23 cellular contexts compared by ENCODE assay signal in the genomic region with DNA sequence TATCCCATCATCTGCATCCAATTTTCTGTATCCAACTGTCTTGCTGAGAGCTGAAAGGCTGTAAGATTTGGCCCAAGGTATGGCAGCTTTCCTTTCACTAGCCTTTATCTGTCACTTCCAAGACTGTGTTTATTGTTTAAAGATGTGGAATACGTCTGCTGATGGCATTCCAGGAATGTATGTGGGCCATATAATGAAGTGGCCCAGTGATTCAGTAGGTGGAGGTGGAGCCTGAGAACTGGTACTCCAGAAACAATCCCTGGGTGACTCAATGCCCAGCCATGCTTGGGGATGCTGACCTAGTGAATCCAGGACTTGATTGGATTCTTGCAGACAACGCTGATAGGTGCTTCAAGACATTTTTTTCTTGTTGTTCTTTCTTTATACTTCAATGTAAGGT. TPM values are rescaled to one million over a fixed set of nuclear protein-coding genes. Genes with fewer than 3 reads are reported as not detected.
DNase-seq lines count a peak whose midpoint lies in the region; ATAC-seq, FAIRE-seq and TF ChIP-seq lines count a peak whose summit lies in the region.
"Had no signal": no experiment of that assay in that cellular context is flagged by ENCODE, and none has a peak within 500 bp of the region (broad histone marks: within the 10 kb centered on the region; RNA-seq: fewer than 3 reads in every experiment).

No MANE protein-coding gene starts in this region.

- H3K27me3 ChIP-seq in Caco-2 (replicated peaks; ENCODE audit: control insufficient read depth, insufficient read depth, low read length): no peaks in the 10 kb centered on the region
- no peaks in the 10 kb centered on the region for H3K27me3 ChIP-seq in astrocyte (ENCODE audit: insufficient read depth, low read length)
- H3K27me3 ChIP-seq in left ventricle myocardium inferior (ENCODE audit: low read depth): peaks cover 31% of the 10 kb centered on the region
- H3K27me3 ChIP-seq in transverse colon: no peaks in the 10 kb centered on the region
- H3K27me3 ChIP-seq: Peyer's patch, sigmoid colon had no signal

- no peaks in the 10 kb centered on the region for H4K20me1 ChIP-seq in astrocyte (ENCODE audit: insufficient read depth, low read length)

- POLR2A ChIA-PET in Caco-2 (lab: Charles Lee): no interaction called here

- H3K4me2 ChIP-seq in astrocyte (ENCODE audit: low read length): peak overlapping the region; percentile 39

- no peak overlapping the region for H3K9ac ChIP-seq in astrocyte (ENCODE audit: low read length)

- CTCF ChIA-PET in Caco-2 (lab: Charles Lee): no interaction called here

- H3K4me1 Mint-ChIP-seq in Caco-2 (ENCODE audit: low read depth, unreplicated experiment) (peaks cover 6% of the 10 kb centered on the region), astrocyte (ENCODE audit: low read depth, unreplicated experiment) (peaks cover 21% of the 10 kb centered on the region)
- H3K4me1 Mint-ChIP-seq: T-cell had no signal

- H3K4me1 ChIP-seq in Caco-2 (no peaks in the 10 kb centered on the region), astrocyte (ENCODE audit: insufficient read depth, low read length) (peaks cover 7% of the 10 kb centered on the region), left ventricle myocardium inferior (no peaks in the 10 kb centered on the region), transverse colon (no peaks in the 10 kb centered on the region)
- H3K4me1 ChIP-seq: Peyer's patch, sigmoid colon had no signal

- H3K9me3 ChIP-seq in Caco-2 (no peaks in the 10 kb centered on the region), astrocyte (ENCODE audit: insufficient read depth, low read depth, low read length) (peaks cover 3% of the 10 kb centered on the region), left ventricle myocardium inferior (replicated peaks) (no peaks in the 10 kb centered on the region), transverse colon (no peaks in the 10 kb centered on the region)
- H3K9me3 ChIP-seq: Peyer's patch, sigmoid colon had no signal

- H3K9me3 Mint-ChIP-seq in Caco-2 (ENCODE audit: unreplicated experiment) (peaks cover 7% of the 10 kb centered on the region), astrocyte (ENCODE audit: unreplicated experiment) (peaks cover 2% of the 10 kb centered on the region)

- H3K4me3 Mint-ChIP-seq in Caco-2 (ENCODE audit: unreplicated experiment) (no peak overlapping the region), astrocyte (ENCODE audit: unreplicated experiment) (no peak overlapping the region)
- H3K4me3 Mint-ChIP-seq: CD8-positive, alpha-beta T cell; T-cell had no signal

- peak; percentile 40 to 64 for DNase-seq in Caco-2
- peak; percentile 3 for DNase-seq in HTR-8/SVneo (ENCODE audit: insufficient read length, low spot score)
- DNase-seq in astrocyte (ENCODE audit: low read depth): peak; percentile 66
- peak; percentile 96 for DNase-seq in islet precursor cell
- DNase-seq in left ventricle myocardium inferior: no peak
- DNase-seq in transverse colon: no peak
- no peak for DNase-seq in inferior parietal cortex (ENCODE audit: extremely low spot score)
- DNase-seq: activated CD4-positive, CD25-positive, alpha-beta regulatory T cell; amniotic stem cell; CD8-positive, alpha-beta T cell; HCEC 1CT; midbrain; NCI-H2081 treated with DMSO at 0.1 percent for 48 hours; NCI-H774; Peyer's patch; sigmoid colon; stimulated activated CD4-positive, alpha-beta T cell treated with anti-CD3 and anti-CD28 coated beads, Interleukin-2, amount 100 ng/mL, for 24 hours; T-cell had no signal

- H2AFZ ChIP-seq in astrocyte (ENCODE audit: low read depth, low read length): no peak overlapping the region

- H3K27ac ChIP-seq in astrocyte (ENCODE audit: low read depth, low read length) (no peak overlapping the region), left ventricle myocardium inferior (replicated peaks) (no peak overlapping the region), transverse colon (no peak overlapping the region)
- H3K27ac ChIP-seq: Peyer's patch, sigmoid colon had no signal

- H3K4me3 ChIP-seq in Caco-2 (ENCODE audit: low read depth, low read length) (no peak overlapping the region), astrocyte (ENCODE audit: insufficient read depth, low read depth, low read length) (no peak overlapping the region), left ventricle myocardium inferior (no peak overlapping the region), transverse colon (no peak overlapping the region)
- H3K4me3 ChIP-seq: Peyer's patch, sigmoid colon had no signal

- H3K36me3 ChIP-seq in Caco-2 (ENCODE audit: control insufficient read depth, insufficient read depth, low read length) (no peaks in the 10 kb centered on the region), astrocyte (ENCODE audit: insufficient read depth, low read length) (no peaks in the 10 kb centered on the region), left ventricle myocardium inferior (no peaks in the 10 kb centered on the region), transverse colon (no peaks in the 10 kb centered on the region)
- H3K36me3 ChIP-seq: Peyer's patch, sigmoid colon had no signal

- FAIRE-seq in HTR-8/SVneo (lab: Jason Lieb, UNC) (no peak), astrocyte (lab: Jason Lieb, UNC) (no peak)
- FAIRE-seq: colon, islet of Langerhans had no signal

- intact Hi-C loops in Caco-2 (cut with micrococcal nuclease; ENCODE audit: unreplicated experiment) (no loop called here), left ventricle myocardium inferior (cut with micrococcal nuclease) (no loop called here), transverse colon (cut with DNase I; ENCODE audit: low total_unique reads) (no loop called here)

- no peak for ATAC-seq in GM18505 (IDR thresholded peaks at IDR 0.05; ENCODE audit: unreplicated experiment)
- ATAC-seq: CD8-positive, alpha-beta T cell; T-cell had no signal

- H3K27ac Mint-ChIP-seq in Caco-2 (ENCODE audit: unreplicated experiment): no peak overlapping the region
- peak overlapping the region; percentile 93 for H3K27ac Mint-ChIP-seq in astrocyte (ENCODE audit: unreplicated experiment)
- H3K27ac Mint-ChIP-seq: activated T-helper 2 cell treated with anti-CD3 and anti-CD28 coated beads, Interferon-gamma antibody, Interleukin-2, Interleukin-4, amounts not matched to agents 10 μg/mL and 5 μg/mL and 100 μg/mL, durations not matched to agents 14 hours and 24 hours and 36 hours; CD8-positive, alpha-beta T cell; T-cell had no signal

- H3K27me3 Mint-ChIP-seq in Caco-2 (ENCODE audit: insufficient read depth, unreplicated experiment): peaks cover 5% of the 10 kb centered on the region
- H3K27me3 Mint-ChIP-seq in astrocyte (ENCODE audit: low read depth, unreplicated experiment): no peaks in the 10 kb centered on the region

- 44 to 46% methylated on average over 2 of the region's 2 CpGs for WGBS in transverse colon (ENCODE audit: low coverage in 1 of 2), 2 donors

- TF ChIP-seq CTCF in Caco-2 (IDR thresholded peaks at IDR 0.05; ENCODE audit: insufficient read depth in 1 of 2, low read depth in 1 of 2, low read length in 1 of 2, severe bottlenecking in 1 of 2, unreplicated experiment in 1 of 2): no peak
- TF ChIP-seq CTCF in astrocyte (IDR thresholded peaks at IDR 0.05; ENCODE audit: insufficient read depth, low read depth, low read length): no peak
- no peak for TF ChIP-seq CTCF in left ventricle myocardium inferior (IDR thresholded peaks at IDR 0.05; ENCODE audit: borderline replicate concordance)
- TF ChIP-seq CTCF in transverse colon (IDR thresholded peaks at IDR 0.05): no peak

- in situ Hi-C loops in transverse colon (cut with MboI; ENCODE audit: low pct_ligation_motif_present in 1 of 4, low pct_unique_long_range_greater_than_20kb in 1 of 4, low sequenced_read_pairs in 3 of 4): no loop called here

- no peaks in the 10 kb centered on the region for H3K36me3 Mint-ChIP-seq in Caco-2 (ENCODE audit: insufficient read depth, unreplicated experiment)
- no peaks in the 10 kb centered on the region for H3K36me3 Mint-ChIP-seq in astrocyte (ENCODE audit: low read depth, unreplicated experiment)
- H3K36me3 Mint-ChIP-seq: CD8-positive, alpha-beta T cell; T-cell had no signal

- TF ChIP-seq EP300 in transverse colon (IDR thresholded peaks at IDR 0.05; ENCODE audit: low read depth): no peak

- no TSS peak for BruUV-seq in Caco-2 (replicated peaks; lab: Mats Ljungman, UMichigan)

- H3K79me2 ChIP-seq in astrocyte (ENCODE audit: insufficient read depth, low read length): no peaks in the 10 kb centered on the region

- TF ChIP-seq POLR2A in transverse colon (IDR thresholded peaks at IDR 0.05) (no peak), GM18505 (IDR thresholded peaks at IDR 0.05; ENCODE audit: borderline replicate concordance, extremely low read depth, insufficient read depth, insufficient read length) (no peak)

RNA-seq across cellular contexts. Expression of gene NEUROD6, which starts 13.5 kb away (rescaled TPM):
- total RNA-seq in Caco-2 (2022) (not detected in 2 replicates), astrocyte (not detected in 2 replicates), left ventricle myocardium inferior (not detected), transverse colon (not detected)
- total RNA-seq: activated T-helper 2 cell treated with anti-CD3 and anti-CD28 coated beads, Interferon-gamma antibody, Interleukin-2, Interleukin-4, amounts not matched to agents 10 μg/mL and 5 μg/mL and 100 μg/mL, durations not matched to agents 14 hours and 24 hours and 36 hours; CD8-positive, alpha-beta T cell; Peyer's patch; sigmoid colon; subcutaneous adipose tissue; T-cell had no signal

Comparison
In these comparisons a context has a peak if more than half of its experiments do, and no peak if none do; other contexts are left out.
1. DNase-seq: peak in Caco-2 (2 of 2), HTR-8/SVneo (single experiment), astrocyte (single experiment) and islet precursor cell (single experiment); none in left ventricle myocardium inferior (single experiment), transverse colon (single experiment) and inferior parietal cortex (single experiment).